1 cellular context compared by ENCODE assay signal in genomic region chr17:44840274-44840673, GRCh38.
TF ChIP-seq lines count a peak whose summit lies in the region.

No MANE protein-coding gene starts in this region.

TF ChIP-seq in H1, 55 proteins besides CTCF, POLR2A, EP300 and RAD21:
- no peak for TF ChIP-seq CHD7 (IDR thresholded peaks at IDR 0.05; ENCODE audit: insufficient replicate concordance, low read length)
